ENCODE assay signal across 24 cellular contexts in genomic region chr3:71521940-71522876, GRCh38.
DNase-seq lines count a peak whose midpoint lies in the region; ATAC-seq and TF ChIP-seq lines count a peak whose summit lies in the region.
"Had no signal": no experiment of that assay in that cellular context is flagged by ENCODE, and none has a peak within 500 bp of the region (broad histone marks: within the 10 kb centered on the region; RNA-seq: fewer than 3 reads in every experiment).

No MANE protein-coding gene starts in this region.

- 36 to 41% methylated on average over 7 of the region's 7 CpGs for WGBS in aorta, 2 donors

- no peak overlapping the region for H3K4me3 Mint-ChIP-seq in activated T-cell treated with anti-CD3 and anti-CD28 coated beads, Interleukin-2, amount 50 U/mL, for 72 hours
- H3K4me3 Mint-ChIP-seq: activated T-cell treated with anti-CD3 and anti-CD28 coated beads, Interleukin-2, amount 50 U/mL, for 24 hours had no signal

- H3K4me1 Mint-ChIP-seq in activated T-cell treated with anti-CD3 and anti-CD28 coated beads, Interleukin-2, amount 50 U/mL, for 72 hours (ENCODE audit: low read depth), result peaks cover 7% of the 10 kb centered on the region

- no peaks in the 10 kb centered on the region for H3K27me3 Mint-ChIP-seq in activated T-cell treated with anti-CD3 and anti-CD28 coated beads, Interleukin-2, amount 50 U/mL, for 72 hours (ENCODE audit: low read depth)
- H3K27me3 Mint-ChIP-seq: activated T-cell treated with anti-CD3 and anti-CD28 coated beads, Interleukin-2, amount 50 U/mL, for 24 hours had no signal

- no peak overlapping the region for H3K27ac ChIP-seq in right atrium auricular region
- H3K27ac ChIP-seq in ascending aorta, result peak overlapping the region; percentile 63 to 69
- peak overlapping the region; percentile 47 to 81 for H3K27ac ChIP-seq in aorta (ENCODE audit: low read depth in 1 of 2, low read length in 2 of 2)
- H3K27ac ChIP-seq: C4-2B, gastroesophageal sphincter had no signal

- ATAC-seq in Right ventricle myocardium inferior, result peak; percentile 37
- no peak for ATAC-seq in aorta (ENCODE audit: low FRiP score)
- no peak for ATAC-seq in activated T-cell treated with anti-CD3 and anti-CD28 coated beads, Interleukin-2, amount 50 U/mL, for 72 hours (replicated peaks in 1 of 2)
- no peak for ATAC-seq in GM21367 (IDR thresholded peaks at IDR 0.05; ENCODE audit: unreplicated experiment)
- ATAC-seq in GM19351 (IDR thresholded peaks at IDR 0.05; ENCODE audit: unreplicated experiment), result no peak
- ATAC-seq: gastroesophageal sphincter, K562 had no signal

- intact Hi-C loops in Right ventricle myocardium inferior (cut with DNase I) (no loop called here), ascending aorta (cut with DNase I) (no loop called here), aorta (cut with DNase I) (no loop called here)

- peaks cover 0 to 6% of the 10 kb centered on the region in 2 donors for H3K4me1 ChIP-seq in right atrium auricular region
- peaks cover 0 to 13% of the 10 kb centered on the region in 2 donors for H3K4me1 ChIP-seq in ascending aorta
- H3K4me1 ChIP-seq in aorta (ENCODE audit: control insufficient read depth in 1 of 2, insufficient read depth in 2 of 2, low read length in 2 of 2), result peaks cover 5 to 11% of the 10 kb centered on the region in 2 donors

- H3K9me3 Mint-ChIP-seq in activated T-cell treated with anti-CD3 and anti-CD28 coated beads, Interleukin-2, amount 50 U/mL, for 72 hours, result no peaks in the 10 kb centered on the region
- H3K9me3 Mint-ChIP-seq: activated T-cell treated with anti-CD3 and anti-CD28 coated beads, Interleukin-2, amount 50 U/mL, for 24 hours had no signal

- H3K9me3 ChIP-seq in right atrium auricular region (no peaks in the 10 kb centered on the region), ascending aorta (no peaks in the 10 kb centered on the region), aorta (ENCODE audit: control insufficient read depth, low read length) (no peaks in the 10 kb centered on the region)
- H3K9me3 ChIP-seq: esophagus squamous epithelium, gastroesophageal sphincter had no signal

- H3K36me3 Mint-ChIP-seq in activated T-cell treated with anti-CD3 and anti-CD28 coated beads, Interleukin-2, amount 50 U/mL, for 72 hours (ENCODE audit: insufficient read depth in 2 of 2), result peaks cover 2% of the 10 kb centered on the region in 2 donors

- TF ChIP-seq CTCF in right atrium auricular region (IDR thresholded peaks at IDR 0.05), result no peak
- TF ChIP-seq CTCF in ascending aorta (IDR thresholded peaks at IDR 0.05), result no peak

- H3K36me3 ChIP-seq in right atrium auricular region (no peaks in the 10 kb centered on the region), ascending aorta (no peaks in the 10 kb centered on the region), aorta (ENCODE audit: control insufficient read depth in 1 of 2, insufficient read depth in 2 of 2, low read length in 1 of 2) (no peaks in the 10 kb centered on the region)
- H3K36me3 ChIP-seq: esophagus squamous epithelium, gastroesophageal sphincter had no signal

- H3K4me3 ChIP-seq in right atrium auricular region, result no peak overlapping the region
- H3K4me3 ChIP-seq in ascending aorta, result peak overlapping the region in 1 of 2 donors; percentile 11
- no peak overlapping the region for H3K4me3 ChIP-seq in aorta (ENCODE audit: low read length in 2 of 2)
- H3K4me3 ChIP-seq: esophagus squamous epithelium, gastroesophageal sphincter, K562 had no signal

- H3K27ac Mint-ChIP-seq in activated T-cell treated with anti-CD3 and anti-CD28 coated beads, Interleukin-2, amount 50 U/mL, for 72 hours, result no peak overlapping the region
- H3K27ac Mint-ChIP-seq: activated T-cell treated with anti-CD3 and anti-CD28 coated beads, Interleukin-2, amount 50 U/mL, for 24 hours had no signal

- H3K27me3 ChIP-seq in right atrium auricular region (no peaks in the 10 kb centered on the region), ascending aorta (no peaks in the 10 kb centered on the region), aorta (ENCODE audit: control insufficient read depth in 1 of 2, insufficient read depth in 2 of 2, low read length in 1 of 2) (no peaks in the 10 kb centered on the region)
- H3K27me3 ChIP-seq: esophagus squamous epithelium, gastroesophageal sphincter had no signal

- DNase-seq in Right ventricle myocardium inferior (ENCODE audit: missing footprints) (no peak), right atrium auricular region (ENCODE audit: low spot score) (no peak), ascending aorta (ENCODE audit: low spot score in 2 of 2) (no peak), myocyte (ENCODE audit: low read depth) (peak; percentile 46), aorta (no peak)
- no peak for DNase-seq in activated T-cell treated with anti-CD3 and anti-CD28 coated beads, Interleukin-2, amount 50 U/mL, for 72 hours
- DNase-seq: activated CD8-positive, alpha-beta memory T cell treated with anti-CD3 and anti-CD28 coated beads for 24 hours; activated naive CD4-positive, alpha-beta T cell; activated T-cell treated with anti-CD3 and anti-CD28 coated beads, Interleukin-2, amount 50 U/mL, for 24 hours; effector CD8-positive, alpha-beta T cell; esophagus squamous epithelium; HCEC 1CT; hypothalamus; NCI-H1694; NCI-H526 treated with DMSO at 0.1 percent for 48 hours; nucleus accumbens; retina; SHP77 treated with DMSO at 0.1 percent for 48 hours; T-helper 1 cell had no signal

Comparison
In these comparisons a context has a peak if more than half of its experiments do, and no peak if none do; other contexts are left out.
1. H3K27ac ChIP-seq: peak in ascending aorta (2 of 2) and aorta (2 of 2); none in right atrium auricular region (0 of 2).